In the genomic region with DNA sequence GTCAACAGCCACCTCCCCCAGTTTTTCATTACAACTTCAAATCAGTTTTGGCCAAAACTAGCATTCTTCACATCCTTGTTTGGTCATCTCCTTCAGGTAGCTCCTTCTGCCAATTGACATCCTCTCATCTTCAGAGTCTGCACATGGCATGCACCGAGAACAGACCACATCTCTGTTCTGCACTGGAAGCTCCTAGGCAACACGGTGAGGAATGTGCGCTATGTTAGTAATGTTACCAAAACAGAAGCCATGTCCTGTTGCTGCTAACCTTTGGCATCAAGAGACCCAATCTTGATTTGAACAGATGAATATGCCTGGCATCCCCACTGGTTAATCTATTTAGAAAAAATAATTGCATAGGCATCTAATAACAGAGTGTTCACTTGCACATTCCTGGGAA, we compare ENCODE assay signal across 18 cellular contexts. TPM values are rescaled to one million over a fixed set of nuclear protein-coding genes. Genes with fewer than 3 reads are reported as not detected.
DNase-seq lines count a peak whose midpoint lies in the region; ATAC-seq and TF ChIP-seq lines count a peak whose summit lies in the region.
"Had no signal": no experiment of that assay in that cellular context is flagged by ENCODE, and none has a peak within 500 bp of the region (broad histone marks: within the 10 kb centered on the region; RNA-seq: fewer than 3 reads in every experiment).

No MANE protein-coding gene starts in this region.

- TF ChIP-seq CTCF in activated CD8-positive, alpha-beta T cell treated with anti-CD3 and anti-CD28 coated beads for 36 hours (IDR thresholded peaks at IDR 0.05) = no peak
- no peak for TF ChIP-seq CTCF in chondrocyte (IDR thresholded peaks at IDR 0.05)

- H3K18ac ChIP-seq in mesenchymal stem cell (ENCODE audit: low read depth in 1 of 2, low read length in 2 of 2) = no peak overlapping the region

- no peak for ATAC-seq in activated CD8-positive, alpha-beta T cell treated with anti-CD3 and anti-CD28 coated beads for 36 hours
- no peak for ATAC-seq in activated CD8-positive, alpha-beta T cell treated with anti-CD3 and anti-CD28 coated beads, Interleukin-2, amount 10 ng/mL, durations not matched to agents 7 days and 5 days
- no peak for ATAC-seq in stimulated activated effector memory CD8-positive, alpha-beta T cell treated with anti-CD3 and anti-CD28 coated beads, Interleukin-12 subunit alpha, Interleukin-12 subunit beta, amount 100 ng/mL, for 72 hours
- ATAC-seq: CD8-positive, alpha-beta T cell; HCT116; Right ventricle myocardium inferior had no signal

- H2BK5ac ChIP-seq in mesenchymal stem cell (ENCODE audit: low read depth, low read length, poor library complexity, severe bottlenecking) = peak overlapping the region; percentile 80

- peaks cover 23% of the 10 kb centered on the region for H3K4me1 Mint-ChIP-seq in activated CD8-positive, alpha-beta T cell treated with anti-CD3 and anti-CD28 coated beads for 36 hours (ENCODE audit: low read depth)
- H3K4me1 Mint-ChIP-seq in activated CD8-positive, alpha-beta T cell treated with anti-CD3 and anti-CD28 coated beads, Interleukin-2, amount 10 ng/mL, durations not matched to agents 7 days and 5 days (ENCODE audit: low read depth) = peaks cover 18% of the 10 kb centered on the region
- H3K4me1 Mint-ChIP-seq in chondrocyte (ENCODE audit: low read depth) = peaks cover 21% of the 10 kb centered on the region
- H3K4me1 Mint-ChIP-seq in stimulated activated effector memory CD8-positive, alpha-beta T cell treated with anti-CD3 and anti-CD28 coated beads, Interleukin-12 subunit alpha, Interleukin-12 subunit beta, amount 100 ng/mL, for 72 hours = peaks cover 31% of the 10 kb centered on the region

- intact Hi-C loops in activated CD8-positive, alpha-beta T cell treated with anti-CD3 and anti-CD28 coated beads for 36 hours (cut with micrococcal nuclease) = no loop called here

- H3K4me2 ChIP-seq in mesenchymal stem cell (ENCODE audit: low read length, poor library complexity, severe bottlenecking) = no peak overlapping the region
- H3K4me2 ChIP-seq: BLaER1 had no signal

- H4K91ac ChIP-seq in mesenchymal stem cell (ENCODE audit: low read length) = no peak overlapping the region

- no peak overlapping the region for H3K9ac ChIP-seq in mesenchymal stem cell (ENCODE audit: low read length)
- H3K9ac ChIP-seq: BLaER1 had no signal

- H3K14ac ChIP-seq in mesenchymal stem cell (ENCODE audit: low read length in 2 of 2) = no peak overlapping the region

- 95% methylated on average over 3 of the region's 3 CpGs for WGBS in mesenchymal stem cell

- no peaks in the 10 kb centered on the region for H3K27me3 Mint-ChIP-seq in activated CD8-positive, alpha-beta T cell treated with anti-CD3 and anti-CD28 coated beads for 36 hours
- H3K27me3 Mint-ChIP-seq in activated CD8-positive, alpha-beta T cell treated with anti-CD3 and anti-CD28 coated beads, Interleukin-2, amount 10 ng/mL, durations not matched to agents 7 days and 5 days (ENCODE audit: low read depth) = no peaks in the 10 kb centered on the region
- no peaks in the 10 kb centered on the region for H3K27me3 Mint-ChIP-seq in chondrocyte (ENCODE audit: low read depth)

- peak overlapping the region; percentile 37 for H3K27ac Mint-ChIP-seq in activated CD8-positive, alpha-beta T cell treated with anti-CD3 and anti-CD28 coated beads for 36 hours
- no peak overlapping the region for H3K27ac Mint-ChIP-seq in activated CD8-positive, alpha-beta T cell treated with anti-CD3 and anti-CD28 coated beads, Interleukin-2, amount 10 ng/mL, durations not matched to agents 7 days and 5 days
- peak overlapping the region; percentile 39 for H3K27ac Mint-ChIP-seq in chondrocyte (ENCODE audit: unreplicated experiment)
- H3K27ac Mint-ChIP-seq in stimulated activated effector memory CD8-positive, alpha-beta T cell treated with anti-CD3 and anti-CD28 coated beads, Interleukin-12 subunit alpha, Interleukin-12 subunit beta, amount 100 ng/mL, for 72 hours = peak overlapping the region; percentile 80
- H3K27ac Mint-ChIP-seq: CD8-positive, alpha-beta T cell had no signal

- no peaks in the 10 kb centered on the region for H3K27me3 ChIP-seq in mesenchymal stem cell (ENCODE audit: control insufficient read depth in 1 of 2, insufficient read depth in 1 of 2, low read length in 2 of 2)
- H3K27me3 ChIP-seq: BLaER1 had no signal

- no peak overlapping the region for H2BK15ac ChIP-seq in mesenchymal stem cell (ENCODE audit: low read depth, poor library complexity, severe bottlenecking)

- no peak overlapping the region for H2BK12ac ChIP-seq in mesenchymal stem cell (ENCODE audit: low read length in 2 of 2)

- peaks cover 1% of the 10 kb centered on the region for H3K79me1 ChIP-seq in mesenchymal stem cell (replicated peaks; ENCODE audit: low read length, poor library complexity, severe bottlenecking)

- H3K4me1 ChIP-seq in mesenchymal stem cell (ENCODE audit: control insufficient read depth, insufficient read depth, low read depth, low read length) = peaks cover 23% of the 10 kb centered on the region

- peak overlapping the region; percentile 99 for H2AK5ac ChIP-seq in mesenchymal stem cell (ENCODE audit: low read length, severe bottlenecking)

- CTCF ChIA-PET in activated CD8-positive, alpha-beta T cell treated with anti-CD3 and anti-CD28 coated beads for 36 hours (lab: Charles Lee) = interaction anchor here (1.5 kb wide), 1 partner anchor 210 kb away, joined by 4 read pairs; no protein-coding TSS in a partner anchor
- CTCF ChIA-PET in activated CD8-positive, alpha-beta T cell treated with anti-CD3 and anti-CD28 coated beads, Interleukin-2, amount 10 ng/mL, durations not matched to agents 7 days and 5 days (lab: Charles Lee) = interaction anchor here (1.4 kb wide), 1 partner anchor 243 kb away, joined by 8 read pairs; no protein-coding TSS in a partner anchor

- H3K4me3 ChIP-seq in mesenchymal stem cell (ENCODE audit: insufficient read depth in 1 of 2, low read depth in 1 of 2, low read length in 2 of 2) = no peak overlapping the region
- H3K4me3 ChIP-seq: BLaER1 had no signal

- no peak overlapping the region for H2AFZ ChIP-seq in mesenchymal stem cell (ENCODE audit: low read depth, low read length)

- H3K36me3 Mint-ChIP-seq in activated CD8-positive, alpha-beta T cell treated with anti-CD3 and anti-CD28 coated beads for 36 hours (ENCODE audit: low read depth) = peaks cover 42% of the 10 kb centered on the region
- H3K36me3 Mint-ChIP-seq in activated CD8-positive, alpha-beta T cell treated with anti-CD3 and anti-CD28 coated beads, Interleukin-2, amount 10 ng/mL, durations not matched to agents 7 days and 5 days (ENCODE audit: low read depth) = peaks cover 39% of the 10 kb centered on the region
- peaks cover 47% of the 10 kb centered on the region for H3K36me3 Mint-ChIP-seq in chondrocyte (ENCODE audit: low read depth)
- H3K36me3 Mint-ChIP-seq in stimulated activated effector memory CD8-positive, alpha-beta T cell treated with anti-CD3 and anti-CD28 coated beads, Interleukin-12 subunit alpha, Interleukin-12 subunit beta, amount 100 ng/mL, for 72 hours = peaks cover 63% of the 10 kb centered on the region

- H3K9me3 Mint-ChIP-seq in activated CD8-positive, alpha-beta T cell treated with anti-CD3 and anti-CD28 coated beads for 36 hours = no peaks in the 10 kb centered on the region
- H3K9me3 Mint-ChIP-seq in activated CD8-positive, alpha-beta T cell treated with anti-CD3 and anti-CD28 coated beads, Interleukin-2, amount 10 ng/mL, durations not matched to agents 7 days and 5 days (ENCODE audit: insufficient read depth) = no peaks in the 10 kb centered on the region
- H3K9me3 Mint-ChIP-seq in chondrocyte (ENCODE audit: low read depth) = no peaks in the 10 kb centered on the region
- H3K9me3 Mint-ChIP-seq in stimulated activated effector memory CD8-positive, alpha-beta T cell treated with anti-CD3 and anti-CD28 coated beads, Interleukin-12 subunit alpha, Interleukin-12 subunit beta, amount 100 ng/mL, for 72 hours = no peaks in the 10 kb centered on the region
- H3K9me3 Mint-ChIP-seq: CD8-positive, alpha-beta T cell had no signal

- no peaks in the 10 kb centered on the region for H3K9me3 ChIP-seq in mesenchymal stem cell (ENCODE audit: control insufficient read depth, low read length)
- H3K9me3 ChIP-seq: BLaER1 had no signal

- DNase-seq in activated CD8-positive, alpha-beta T cell treated with anti-CD3 and anti-CD28 coated beads for 36 hours = no peak
- no peak for DNase-seq in activated CD8-positive, alpha-beta T cell treated with anti-CD3 and anti-CD28 coated beads, Interleukin-2, amount 10 ng/mL, durations not matched to agents 7 days and 5 days
- no peak for DNase-seq in chondrocyte (ENCODE audit: low spot score)
- DNase-seq in mesenchymal stem cell = no peak
- no peak for DNase-seq in stimulated activated effector memory CD8-positive, alpha-beta T cell treated with anti-CD3 and anti-CD28 coated beads, Interleukin-12 subunit alpha, Interleukin-12 subunit beta, amount 100 ng/mL, for 72 hours (ENCODE audit: low spot score in 2 of 2)
- no peak for DNase-seq in KG1 (lab: John Stamatoyannopoulos, UW)
- DNase-seq in activated CD4-positive, alpha-beta T cell treated with anti-CD3 and anti-CD28 coated beads, Interleukin-2, amount 50 U/mL, for 48 hours = no peak
- no peak for DNase-seq in amniotic stem cell (lab: John Stamatoyannopoulos, UW)
- DNase-seq: 8988T; CD8-positive, alpha-beta T cell; DMS79; NCI-H1436; NCI-H2029 treated with DMSO at 0.1 percent for 48 hours; NCI-H510A had no signal

- POLR2A ChIA-PET in activated CD8-positive, alpha-beta T cell treated with anti-CD3 and anti-CD28 coated beads for 36 hours (lab: Charles Lee) = no interaction called here
- POLR2A ChIA-PET in activated CD8-positive, alpha-beta T cell treated with anti-CD3 and anti-CD28 coated beads, Interleukin-2, amount 10 ng/mL, durations not matched to agents 7 days and 5 days (lab: Charles Lee) = no interaction called here

- H3K4ac ChIP-seq in mesenchymal stem cell (ENCODE audit: low read depth in 1 of 2, low read length in 2 of 2) = no peak overlapping the region

- peaks cover 12 to 82% of the 10 kb centered on the region in 2 experiments for H3K36me3 ChIP-seq in mesenchymal stem cell (ENCODE audit: control insufficient read depth in 1 of 2, insufficient read depth in 2 of 2, low read depth in 1 of 2, low read length in 2 of 2)

- no peak overlapping the region for H3K23ac ChIP-seq in mesenchymal stem cell (ENCODE audit: low read length in 2 of 2)

- H3K27ac ChIP-seq in mesenchymal stem cell (ENCODE audit: low read length, poor library complexity, severe bottlenecking) = peak overlapping the region; percentile 98
- H3K27ac ChIP-seq: BLaER1 had no signal

- no peak overlapping the region for H2BK120ac ChIP-seq in mesenchymal stem cell (ENCODE audit: low read depth, low read length)

- no peak overlapping the region for H4K8ac ChIP-seq in mesenchymal stem cell (ENCODE audit: low read length)

- H3K4me3 Mint-ChIP-seq in activated CD8-positive, alpha-beta T cell treated with anti-CD3 and anti-CD28 coated beads for 36 hours = no peak overlapping the region
- no peak overlapping the region for H3K4me3 Mint-ChIP-seq in activated CD8-positive, alpha-beta T cell treated with anti-CD3 and anti-CD28 coated beads, Interleukin-2, amount 10 ng/mL, durations not matched to agents 7 days and 5 days
- H3K4me3 Mint-ChIP-seq in chondrocyte (ENCODE audit: unreplicated experiment) = no peak overlapping the region
- no peak overlapping the region for H3K4me3 Mint-ChIP-seq in stimulated activated effector memory CD8-positive, alpha-beta T cell treated with anti-CD3 and anti-CD28 coated beads, Interleukin-12 subunit alpha, Interleukin-12 subunit beta, amount 100 ng/mL, for 72 hours
- H3K4me3 Mint-ChIP-seq: CD8-positive, alpha-beta T cell had no signal

RNA-seq across cellular contexts. Expression of gene HK3, which starts 5.1 kb away (rescaled TPM):
- not detected for total RNA-seq in activated CD8-positive, alpha-beta T cell treated with anti-CD3 and anti-CD28 coated beads for 36 hours
- total RNA-seq in activated CD8-positive, alpha-beta T cell treated with anti-CD3 and anti-CD28 coated beads, Interleukin-2, amount 10 ng/mL, durations not matched to agents 7 days and 5 days = not detected
- total RNA-seq in chondrocyte = not detected in 3 replicates
- not detected for polyA plus RNA-seq in mesenchymal stem cell (2013, experiment 1 of 2)
- polyA plus RNA-seq in mesenchymal stem cell (2013, experiment 2 of 2) = not detected
- total RNA-seq: CD8-positive, alpha-beta T cell; G401 had no signal
